ENCODE assay signal across 1 cellular context in genomic region chr15:93027413-93027812, GRCh38.
TF ChIP-seq lines count a peak whose summit lies in the region.

No MANE protein-coding gene starts in this region.

TF ChIP-seq in H1, 55 proteins besides CTCF, POLR2A, EP300 and RAD21:
- TF ChIP-seq EZH2 (IDR thresholded peaks at IDR 0.05; ENCODE audit: low read depth, low read length, severe bottlenecking) (no peak), POLR2AphosphoS5 (IDR thresholded peaks at IDR 0.05; ENCODE audit: low read depth, low read length) (peak; percentile 46; the same call in 1 of the 2 replicates), HDAC6 (IDR thresholded peaks at IDR 0.05; ENCODE audit: low read depth, low read length) (no peak), EGR1 (IDR thresholded peaks at IDR 0.05; ENCODE audit: borderline replicate concordance, low read depth, low read length) (no peak), HDAC2 (IDR thresholded peaks at IDR 0.05; ENCODE audit: borderline replicate concordance in 1 of 2, low read depth in 2 of 2, low read length in 2 of 2) (no peak), NRF1 (IDR thresholded peaks at IDR 0.05; ENCODE audit: low read depth, low read length) (no peak), TBP (IDR thresholded peaks at IDR 0.05; ENCODE audit: low read depth, low read length) (no peak), CHD2 (IDR thresholded peaks at IDR 0.05; ENCODE audit: low read length) (no peak)
